ENCODE assay signal across 30 cellular contexts in the genomic region with DNA sequence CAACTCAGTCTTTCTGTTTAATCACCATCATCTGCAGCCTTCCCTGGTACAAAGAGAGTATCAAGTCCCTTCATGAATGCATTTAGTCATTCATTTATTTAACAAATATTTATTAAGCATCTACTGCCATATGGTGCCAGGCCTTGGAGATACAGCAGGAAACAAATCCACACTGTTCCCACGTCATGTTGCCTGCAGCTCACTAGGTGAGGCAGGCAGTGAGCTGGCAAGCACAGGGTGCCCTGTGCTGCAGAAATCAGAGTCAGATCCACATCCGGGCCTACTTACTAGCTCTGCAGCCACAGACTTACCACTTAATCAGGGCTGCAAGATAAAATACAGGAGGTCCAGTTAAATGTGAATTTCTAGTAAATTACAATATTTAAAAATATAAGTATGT. TPM values are rescaled to one million over a fixed set of nuclear protein-coding genes. Genes with fewer than 3 reads are reported as not detected.
DNase-seq lines count a peak whose midpoint lies in the region; ATAC-seq, FAIRE-seq and TF ChIP-seq lines count a peak whose summit lies in the region.
"Had no signal": no experiment of that assay in that cellular context is flagged by ENCODE, and none has a peak within 500 bp of the region (broad histone marks: within the 10 kb centered on the region; RNA-seq: fewer than 3 reads in every experiment).

No MANE protein-coding gene starts in this region.

- H3K9me3 ChIP-seq in heart right ventricle (peaks cover 0 to 10% (median 0%) of the 10 kb centered on the region in 11 donors), keratinocyte (ENCODE audit: control insufficient read depth, low read depth, low read length) (no peaks in the 10 kb centered on the region)
- H3K9me3 ChIP-seq: vagina had no signal

- dilution Hi-C loops in keratinocyte (cut with MboI; ENCODE audit: extremely low pct_ligation_motif_present, low sequenced_read_pairs) = no loop called here

- no peak overlapping the region for H3K9ac ChIP-seq in keratinocyte (ENCODE audit: control insufficient read depth, extremely low read depth, insufficient read depth, low read length)

- H2AFZ ChIP-seq in keratinocyte (ENCODE audit: control insufficient read depth, low read length) = peak overlapping the region; percentile 44

- TF ChIP-seq CTCF in heart right ventricle (IDR thresholded peaks at IDR 0.05) (no peak), epithelial cell of esophagus (IDR thresholded peaks at IDR 0.05; ENCODE audit: insufficient read depth, low read depth, low read length, missing control alignments) (no peak), keratinocyte (optimal IDR thresholded peaks at IDR 0.05 in 1 of 3, IDR thresholded peaks at IDR 0.05 in 1 of 3, conservative IDR thresholded peaks at IDR 0.05 in 1 of 3; ENCODE audit: extremely low read depth in 1 of 3, insufficient read depth in 2 of 3, low read length in 3 of 3) (peak in 1 of 3 experiments; percentile 14)

- H3K79me2 ChIP-seq in keratinocyte (ENCODE audit: control insufficient read depth, insufficient read depth, low read length) = no peaks in the 10 kb centered on the region

- H3K4me1 ChIP-seq in heart right ventricle = peaks cover 0 to 33% (median 8%) of the 10 kb centered on the region in 9 donors
- peaks cover 5% of the 10 kb centered on the region for H3K4me1 ChIP-seq in keratinocyte (ENCODE audit: control insufficient read depth, extremely low read depth, insufficient read depth, low read length)
- H3K4me1 ChIP-seq: spleen had no signal

- no peaks in the 10 kb centered on the region for H3K36me3 ChIP-seq in heart right ventricle
- H3K36me3 ChIP-seq in keratinocyte (ENCODE audit: control insufficient read depth in 2 of 2, extremely low read depth in 1 of 2, insufficient read depth in 2 of 2, low read length in 2 of 2) = no peaks in the 10 kb centered on the region
- H3K36me3 ChIP-seq: spleen, vagina had no signal

- H3K27ac ChIP-seq in heart right ventricle = peak overlapping the region in 6 of 10 donors; percentile 25 to 89 (median 82)
- H3K27ac ChIP-seq in keratinocyte (ENCODE audit: control insufficient read depth, insufficient read depth, low read length) = no peak overlapping the region
- H3K27ac ChIP-seq: spleen, vagina had no signal

- peak; percentile 94 for FAIRE-seq in keratinocyte (lab: Jason Lieb, UNC)
- FAIRE-seq: GM12878, kidney, TTC549 had no signal

- intact Hi-C loops in heart right ventricle (cut with DNase I) = no loop called here
- intact Hi-C loops in cardiac septum (cut with DNase I) = no loop called here

- H3K27me3 ChIP-seq in heart right ventricle (no peaks in the 10 kb centered on the region), keratinocyte (ENCODE audit: control insufficient read depth, extremely low read depth, insufficient read depth, low read length) (no peaks in the 10 kb centered on the region)
- H3K27me3 ChIP-seq: vagina had no signal

- H3K4me2 ChIP-seq in keratinocyte (ENCODE audit: control insufficient read depth, extremely low read depth, insufficient read depth, low read depth, low read length) = no peak overlapping the region

- H3K9me1 ChIP-seq in keratinocyte (ENCODE audit: control insufficient read depth, extremely low read depth, insufficient read depth, low read length) = no peaks in the 10 kb centered on the region

- DNase-seq in heart right ventricle (no peak), cardiac septum (ENCODE audit: low spot score) (no peak), epithelial cell of esophagus (ENCODE audit: low read depth) (peak; percentile 48), keratinocyte (ENCODE audit: low read depth, low spot score) (peak; percentile 35), RKO (ENCODE audit: low spot score) (no peak), hepatic stellate cell (ENCODE audit: low spot score) (no peak)
- DNase-seq: activated CD4-positive, alpha-beta memory T cell treated with anti-CD3 and anti-CD28 coated beads, Interleukin-2, amount 10 ng/mL, durations not matched to agents 7 days and 5 days; foreskin fibroblast; H9; Karpas-422; kidney; MV-4-11; NCI-H187; PC-3; SIG-M5; spleen; stimulated activated CD4-positive, alpha-beta T cell treated with anti-CD3 and anti-CD28 coated beads, Interleukin-4, amount 100 ng/mL, for 1 hour; stimulated activated naive B cell treated with anti-CD40 and anti-IgM and Interleukin-4, amounts not matched to agents 10 μg/mL and 1 μg/mL and 100 μg/mL, for 72 hours; T-cell had no signal

- 46 to 47% methylated on average over 2 of the region's 2 CpGs for WGBS in heart right ventricle, 2 donors

- ATAC-seq in heart right ventricle = peak in 4 of 8 donors; percentile 18 to 44 (median 26)
- no peak for ATAC-seq in GM18868 (IDR thresholded peaks at IDR 0.05; ENCODE audit: unreplicated experiment)
- no peak for ATAC-seq in GM19452 (IDR thresholded peaks at IDR 0.05; ENCODE audit: unreplicated experiment)
- ATAC-seq: activated CD4-positive, CD25-positive, alpha-beta regulatory T cell treated with anti-CD3 and anti-CD28 coated beads, Interleukin-2, amount 50 U/mL, for 24 hours; activated naive CD4-positive, alpha-beta T cell treated with anti-CD3 and anti-CD28 coated beads, Interleukin-2, amount 50 U/mL, for 72 hours; GM12878; PC-3; stimulated activated naive B cell treated with anti-CD40 and anti-IgM and Interleukin-4, amounts not matched to agents 10 μg/mL and 1 μg/mL and 100 μg/mL, for 72 hours; T-cell had no signal

- no peak overlapping the region for H3K4me3 ChIP-seq in heart right ventricle
- H3K4me3 ChIP-seq in epithelial cell of esophagus (ENCODE audit: low read length) = no peak overlapping the region
- no peak overlapping the region for H3K4me3 ChIP-seq in keratinocyte (ENCODE audit: control insufficient read depth in 2 of 3, extremely low read depth in 1 of 3, insufficient read depth in 2 of 3, low read depth in 1 of 3, low read length in 3 of 3)
- H3K4me3 ChIP-seq: GM12878, spleen, vagina had no signal

- H4K20me1 ChIP-seq in keratinocyte (ENCODE audit: control insufficient read depth, extremely low read depth, insufficient read depth, low read length) = no peaks in the 10 kb centered on the region

RNA-seq across cellular contexts. Expression of gene CES5A, which starts 38.5 kb away (rescaled TPM):
- under 1 TPM in 1 of 10 donors, not detected in 9; 0.57 TPM for total RNA-seq in heart right ventricle
- polyA plus RNA-seq in heart right ventricle = under 1 TPM in 1 of 2 donors, not detected in 1; 0.06 TPM
- total RNA-seq in cardiac septum = not detected
- 0.03 TPM in 1 of 3 replicates, not detected in the others for polyA plus RNA-seq in keratinocyte
- polyA plus RNA-seq in keratinocyte (2011; ENCODE audit: low read depth) = not detected
- not detected in 2 replicates for polyA plus RNA-seq in keratinocyte (2011; cell fraction: cytosol; rRNA removed)
- polyA plus RNA-seq in keratinocyte (2011; cell fraction: nucleus; rRNA removed) = not detected in 2 replicates
- polyA plus RNA-seq in keratinocyte (2012; ENCODE audit: low replicate concordance) = 0.13 TPM in 1 of 2 replicates, not detected in the other
- polyA minus RNA-seq in keratinocyte = 0.20 TPM in 1 of 3 replicates, not detected in the others
- polyA minus RNA-seq in keratinocyte (2011; cell fraction: cytosol; rRNA and poly(A)+ RNA removed) = not detected
- polyA minus RNA-seq in keratinocyte (2011; cell fraction: nucleus; rRNA and poly(A)+ RNA removed) = not detected in 2 replicates
- total RNA-seq: activated CD4-positive, alpha-beta memory T cell treated with anti-CD3 and anti-CD28 coated beads, Interleukin-2, amount 10 ng/mL, durations not matched to agents 7 days and 5 days; activated naive CD4-positive, alpha-beta T cell treated with anti-CD3 and anti-CD28 coated beads, Interleukin-2, amount 50 U/mL, for 72 hours; activated T-helper 2 cell treated with anti-CD3 and anti-CD28 coated beads, Interferon-gamma antibody, Interleukin-2, Interleukin-4, amounts not matched to agents 10 μg/mL and 5 μg/mL and 100 μg/mL, durations not matched to agents 14 hours and 24 hours and 36 hours; GM12878; H9; kidney; lung microvascular endothelial cell; PC-3; spleen; T-cell; temporal lobe; vagina had no signal
- polyA plus RNA-seq: BJ had no signal

Comparison
In these comparisons a context has a peak if more than half of its experiments do, and no peak if none do; other contexts are left out.
1. DNase-seq: peak in epithelial cell of esophagus (single experiment) and keratinocyte (single experiment); none in heart right ventricle (0 of 2), cardiac septum (single experiment), RKO (single experiment) and hepatic stellate cell (single experiment).